In genomic region chr1:28232558-28233263, GRCh38 we compare ENCODE assay signal across 1 cellular context.
TF ChIP-seq lines count a peak whose summit lies in the region.

Gene DNAJC8, minus strand, starts transcription at chr1:28233029. Its CDS starts 31 bp downstream, at chr1:28232998.

TF ChIP-seq in HEK293, 187 proteins besides CTCF, POLR2A, EP300 and RAD21 (continued from another document and continues in another):
- TF ChIP-seq ZNF311 (tag by site-specific recombination; IDR thresholded peaks at IDR 0.05; ENCODE audit: borderline replicate concordance) = no peak
- TF ChIP-seq ZNF837 (tag by site-specific recombination; IDR thresholded peaks at IDR 0.05) = no peak
- 0 out of 2 replicates have a peak, but pooled peaks have one; percentile 40 for TF ChIP-seq ZNF394 (tag by site-specific recombination; IDR thresholded peaks at IDR 0.05; ENCODE audit: borderline replicate concordance)
- TF ChIP-seq ZNF391 (tag by site-specific recombination; IDR thresholded peaks at IDR 0.05; ENCODE audit: borderline replicate concordance, low read depth) = peak; percentile 58; the same call in 1 of the 2 replicates
- no peak for TF ChIP-seq ZNF701 (tag by site-specific recombination; IDR thresholded peaks at IDR 0.05)
- TF ChIP-seq ZNF292 (tag by site-specific recombination; IDR thresholded peaks at IDR 0.05; ENCODE audit: borderline replicate concordance, low read depth) = no peak
- no peak for TF ChIP-seq INSM2 (tag by site-specific recombination; IDR thresholded peaks at IDR 0.05)
- no peak for TF ChIP-seq ZIC2 (tag by site-specific recombination; IDR thresholded peaks at IDR 0.05)
- 0 out of 2 replicates have a peak, but pooled peaks have one; percentile 26 for TF ChIP-seq ZBTB20 (tag by site-specific recombination; IDR thresholded peaks at IDR 0.05)
- TF ChIP-seq GLIS1 (tag by site-specific recombination; IDR thresholded peaks at IDR 0.05) = 0 out of 2 replicates have a peak, but pooled peaks have one; percentile 33
- TF ChIP-seq ZNF221 (tag by site-specific recombination; IDR thresholded peaks at IDR 0.05; ENCODE audit: borderline replicate concordance) = no peak
- TF ChIP-seq ZNF239 (tag by site-specific recombination; IDR thresholded peaks at IDR 0.05) = no peak
- TF ChIP-seq ZBTB48 (tag by site-specific recombination; IDR thresholded peaks at IDR 0.05) = no peak
- no peak for TF ChIP-seq ZBTB7A (tag by site-specific recombination; IDR thresholded peaks at IDR 0.05; ENCODE audit: low read depth)
- no peak for TF ChIP-seq ZNF10 (tag by site-specific recombination; IDR thresholded peaks at IDR 0.05)
- no peak for TF ChIP-seq ZNF112 (tag by site-specific recombination; IDR thresholded peaks at IDR 0.05)
- TF ChIP-seq ZNF623 (tag by site-specific recombination; IDR thresholded peaks at IDR 0.05) = no peak
- no peak for TF ChIP-seq ZNF555 (tag by site-specific recombination; conservative IDR thresholded peaks at IDR 0.05)
- peak; percentile 49; the same call in 1 of the 2 replicates for TF ChIP-seq ZNF629 (tag by site-specific recombination; IDR thresholded peaks at IDR 0.05)
- no peak for TF ChIP-seq ZNF174 (tag by site-specific recombination; IDR thresholded peaks at IDR 0.05)
- peak; percentile 43 for TF ChIP-seq KLF1 (tag by site-specific recombination; IDR thresholded peaks at IDR 0.05)
- no peak for TF ChIP-seq ZNF114 (tag by site-specific recombination; IDR thresholded peaks at IDR 0.05)
- peak; percentile 88 for TF ChIP-seq SCRT2 (tag by site-specific recombination; IDR thresholded peaks at IDR 0.05)
- no peak for TF ChIP-seq ZNF585B (tag by site-specific recombination; IDR thresholded peaks at IDR 0.05)
- TF ChIP-seq ZNF19 (tag by site-specific recombination; IDR thresholded peaks at IDR 0.05; ENCODE audit: low read depth) = no peak
- no peak for TF ChIP-seq OSR2 (tag by site-specific recombination; IDR thresholded peaks at IDR 0.05)
- TF ChIP-seq MZF1 (tag by site-specific recombination; IDR thresholded peaks at IDR 0.05; ENCODE audit: borderline replicate concordance) = no peak
- TF ChIP-seq PRDM4 (tag by site-specific recombination; IDR thresholded peaks at IDR 0.05) = 0 out of 2 replicates have a peak, but pooled peaks have one; percentile 36
- no peak for TF ChIP-seq GLI2 (tag by site-specific recombination; IDR thresholded peaks at IDR 0.05; ENCODE audit: borderline replicate concordance, low read depth)
- no peak for TF ChIP-seq MYNN (tag by site-specific recombination; IDR thresholded peaks at IDR 0.05; ENCODE audit: borderline replicate concordance)
- TF ChIP-seq ZNF558 (tag by site-specific recombination; IDR thresholded peaks at IDR 0.05) = no peak
- peak; percentile 74 for TF ChIP-seq ZFHX2 (tag by site-specific recombination; conservative IDR thresholded peaks at IDR 0.05)
- no peak for TF ChIP-seq SALL2 (tag by site-specific recombination; IDR thresholded peaks at IDR 0.05; ENCODE audit: borderline replicate concordance)
- no peak; the same call in 1 of the 2 replicates for TF ChIP-seq ZNF449 (tag by site-specific recombination; IDR thresholded peaks at IDR 0.05)
- TF ChIP-seq ZNF324 (tag by site-specific recombination; IDR thresholded peaks at IDR 0.05) = no peak; the same call in 1 of the 2 replicates
- no peak for TF ChIP-seq ZNF26 (tag by site-specific recombination; IDR thresholded peaks at IDR 0.05)
- TF ChIP-seq ZNF274 (IDR thresholded peaks at IDR 0.05; ENCODE audit: low read length) = no peak
- TF ChIP-seq ZNF274 (tag by site-specific recombination; IDR thresholded peaks at IDR 0.05; ENCODE audit: borderline replicate concordance) = no peak
- no peak for TF ChIP-seq ZNF513 (tag by site-specific recombination; IDR thresholded peaks at IDR 0.05)
- TF ChIP-seq ZNF514 (tag by site-specific recombination; IDR thresholded peaks at IDR 0.05) = no peak
- no peak for TF ChIP-seq ZSCAN30 (tag by site-specific recombination; IDR thresholded peaks at IDR 0.05)
- TF ChIP-seq ZNF747 (tag by site-specific recombination; IDR thresholded peaks at IDR 0.05) = no peak
- TF ChIP-seq ZNF423 (tag by site-specific recombination; IDR thresholded peaks at IDR 0.05) = no peak
- no peak for TF ChIP-seq HOXD13 (CRISPR knock-in tag; IDR thresholded peaks at IDR 0.05; ENCODE audit: borderline replicate concordance)
- TF ChIP-seq ZNF266 (tag by site-specific recombination; IDR thresholded peaks at IDR 0.05; ENCODE audit: low read depth) = no peak
- TF ChIP-seq SP3 (tag by site-specific recombination; IDR thresholded peaks at IDR 0.05) = peak; percentile 74
- TF ChIP-seq SCRT1 (tag by site-specific recombination; IDR thresholded peaks at IDR 0.05; ENCODE audit: borderline replicate concordance) = peak; percentile 75
- TF ChIP-seq KLF7 (tag by site-specific recombination; IDR thresholded peaks at IDR 0.05; ENCODE audit: borderline replicate concordance) = no peak; the same call in 1 of the 2 replicates
- no peak for TF ChIP-seq ZNF404 (tag by site-specific recombination; IDR thresholded peaks at IDR 0.05)
- no peak for TF ChIP-seq TRIM28 (IDR thresholded peaks at IDR 0.05; ENCODE audit: borderline replicate concordance, low read length)
- 0 out of 2 replicates have a peak, but pooled peaks have one; percentile 10 for TF ChIP-seq HIC1 (tag by site-specific recombination; IDR thresholded peaks at IDR 0.05)
- TF ChIP-seq ZNF280D (tag by site-specific recombination; IDR thresholded peaks at IDR 0.05) = no peak
- TF ChIP-seq ZNF132 (tag by site-specific recombination; IDR thresholded peaks at IDR 0.05; ENCODE audit: borderline replicate concordance) = no peak
- no peak for TF ChIP-seq ZNF596 (tag by site-specific recombination; IDR thresholded peaks at IDR 0.05)
- 0 out of 2 replicates have a peak, but pooled peaks have one; percentile 24 for TF ChIP-seq ZBTB8A (tag by site-specific recombination; IDR thresholded peaks at IDR 0.05)
